In the genomic region with DNA sequence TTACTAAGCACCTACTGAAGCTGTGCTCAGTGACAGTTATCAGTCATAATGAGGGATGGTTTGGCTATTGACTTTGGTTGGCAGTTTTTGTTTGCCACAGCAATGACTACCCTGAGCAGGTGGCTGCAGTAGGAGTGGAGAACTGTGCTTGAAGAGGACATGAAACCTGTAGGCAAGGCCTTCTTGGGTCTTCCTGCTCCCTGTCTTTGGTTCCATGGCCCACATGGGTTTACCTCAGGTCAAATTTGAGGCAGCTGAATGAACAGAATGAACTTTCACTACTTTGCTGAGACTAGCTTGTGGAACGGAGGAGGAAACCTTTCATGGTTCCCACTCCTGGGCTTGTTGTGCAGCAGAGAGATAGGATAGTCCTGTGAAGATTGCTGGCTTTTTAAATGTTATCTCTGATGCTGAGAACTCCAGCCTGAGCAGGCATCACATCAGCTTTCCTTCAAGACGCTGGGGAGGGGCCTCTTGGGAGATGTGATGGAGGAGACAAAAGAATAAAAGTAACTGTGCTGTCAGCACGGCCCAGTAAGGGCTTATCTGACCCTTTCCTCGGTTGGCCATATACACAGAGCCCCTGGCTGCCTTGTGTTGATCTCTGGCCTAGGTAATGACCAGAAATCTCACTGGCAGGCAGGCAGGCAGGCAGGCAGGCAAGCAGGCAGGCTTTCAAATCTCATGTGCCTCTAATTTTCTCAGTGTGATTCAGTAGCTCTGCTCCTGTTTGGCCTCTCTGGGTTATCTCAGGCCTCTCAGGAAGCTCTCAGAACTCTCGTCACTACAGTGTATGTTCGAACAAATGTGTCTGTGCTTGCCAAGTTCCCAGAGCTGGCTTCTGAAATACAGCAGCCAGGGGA, we compare ENCODE assay signal across 10 cellular contexts. TPM values are rescaled to one million over a fixed set of nuclear protein-coding genes. Genes with fewer than 3 reads are reported as not detected.
DNase-seq lines count a peak whose midpoint lies in the region; ATAC-seq, FAIRE-seq and TF ChIP-seq lines count a peak whose summit lies in the region.
"Had no signal": no experiment of that assay in that cellular context is flagged by ENCODE, and none has a peak within 500 bp of the region (broad histone marks: within the 10 kb centered on the region; RNA-seq: fewer than 3 reads in every experiment).

No MANE protein-coding gene starts in this region.

- FAIRE-seq in bronchial epithelial cell (lab: Jason Lieb, UNC) = no peak
- FAIRE-seq: A549 had no signal

- H3K4me3 ChIP-seq in bronchial epithelial cell (ENCODE audit: low read depth, low read length) = no peak overlapping the region
- H3K4me3 ChIP-seq: A549, SK-N-MC had no signal

- H3K27me3 ChIP-seq in bronchial epithelial cell (ENCODE audit: control insufficient read depth, insufficient read depth, low read length) = no peaks in the 10 kb centered on the region

- H3K4me3 Mint-ChIP-seq in natural killer cell treated with Interleukin-12 subunit alpha and Interleukin-12 subunit beta and Interleukin-15 and Interleukin-18, amount 100 ng/mL, for 72 hours = peak overlapping the region; percentile 49

- no peak for TF ChIP-seq CTCF in bronchial epithelial cell (IDR thresholded peaks at IDR 0.05; ENCODE audit: insufficient read depth, low read length, severe bottlenecking)

- H3K36me3 ChIP-seq in bronchial epithelial cell (ENCODE audit: control insufficient read depth, insufficient read depth, low read length) = no peaks in the 10 kb centered on the region

- peak; percentile 6 for DNase-seq in NCI-H748 (lab: John Stamatoyannopoulos, UW; ENCODE audit: unreplicated experiment)
- no peak for DNase-seq in NCI-H748 treated with DMSO at 0.1 percent for 48 hours (lab: John Stamatoyannopoulos, UW)
- DNase-seq in bronchial epithelial cell (ENCODE audit: low read depth) = peak; percentile 69
- no peak for DNase-seq in natural killer cell treated with Interleukin-12 subunit alpha and Interleukin-12 subunit beta and Interleukin-15 and Interleukin-18, amount 100 ng/mL, for 72 hours (ENCODE audit: low spot score)
- DNase-seq in foreskin melanocyte = no peak
- no peak for DNase-seq in NCI-H1092 (lab: John Stamatoyannopoulos, UW)
- DNase-seq in NCI-H1436 (lab: John Stamatoyannopoulos, UW) = no peak

- no peaks in the 10 kb centered on the region for H3K27me3 Mint-ChIP-seq in natural killer cell treated with Interleukin-12 subunit alpha and Interleukin-12 subunit beta and Interleukin-15 and Interleukin-18, amount 100 ng/mL, for 72 hours

- peak overlapping the region; percentile 74 to 83 for H3K27ac Mint-ChIP-seq in natural killer cell treated with Interleukin-12 subunit alpha and Interleukin-12 subunit beta and Interleukin-15 and Interleukin-18, amount 100 ng/mL, for 72 hours

- H3K9me3 Mint-ChIP-seq in natural killer cell treated with Interleukin-12 subunit alpha and Interleukin-12 subunit beta and Interleukin-15 and Interleukin-18, amount 100 ng/mL, for 72 hours = no peaks in the 10 kb centered on the region

- peak; percentile 48 for ATAC-seq in HG03378 (IDR thresholded peaks at IDR 0.05; ENCODE audit: unreplicated experiment)
- ATAC-seq in natural killer cell treated with Interleukin-12 subunit alpha and Interleukin-12 subunit beta and Interleukin-15 and Interleukin-18, amount 100 ng/mL, for 72 hours = no peak
- ATAC-seq: A549 had no signal

- H3K36me3 Mint-ChIP-seq in natural killer cell treated with Interleukin-12 subunit alpha and Interleukin-12 subunit beta and Interleukin-15 and Interleukin-18, amount 100 ng/mL, for 72 hours = no peaks in the 10 kb centered on the region

- H3K4me1 Mint-ChIP-seq in natural killer cell treated with Interleukin-12 subunit alpha and Interleukin-12 subunit beta and Interleukin-15 and Interleukin-18, amount 100 ng/mL, for 72 hours (ENCODE audit: low read depth in 2 of 2) = peaks cover 59 to 64% of the 10 kb centered on the region in 2 donors

RNA-seq across cellular contexts. Expression of a gene that starts 12.0 kb away (rescaled TPM):
- 60.8 and 86.9 TPM in 2 replicates for total RNA-seq in bronchial epithelial cell
- total RNA-seq in natural killer cell treated with Interleukin-12 subunit alpha and Interleukin-12 subunit beta and Interleukin-15 and Interleukin-18, amount 100 ng/mL, for 72 hours = 10 to 100 TPM; 83.9 to 85.9 TPM

RNA-seq across cellular contexts. Expression of a gene that starts 26.7 kb away (rescaled TPM):
- 5.5 and 7.3 TPM in 2 replicates for total RNA-seq in bronchial epithelial cell
- total RNA-seq in natural killer cell treated with Interleukin-12 subunit alpha and Interleukin-12 subunit beta and Interleukin-15 and Interleukin-18, amount 100 ng/mL, for 72 hours = 100 to 1,000 TPM; 154 to 164 TPM

RNA-seq across cellular contexts. Expression of a gene that starts 59.1 kb away (rescaled TPM):
- total RNA-seq in bronchial epithelial cell = 26.3 and 31.9 TPM in 2 replicates
- total RNA-seq in natural killer cell treated with Interleukin-12 subunit alpha and Interleukin-12 subunit beta and Interleukin-15 and Interleukin-18, amount 100 ng/mL, for 72 hours = 10 to 100 TPM; 15.5 to 30.0 TPM

Comparison
In these comparisons a context has a peak if more than half of its experiments do, and no peak if none do; other contexts are left out.
1. DNase-seq: peak in NCI-H748 (single experiment) and bronchial epithelial cell (single experiment); none in NCI-H748 treated with DMSO at 0.1 percent for 48 hours (single experiment), natural killer cell treated with Interleukin-12 subunit alpha and Interleukin-12 subunit beta and Interleukin-15 and Interleukin-18, amount 100 ng/mL, for 72 hours (single experiment), foreskin melanocyte (single experiment), NCI-H1092 (single experiment) and NCI-H1436 (single experiment).
2. RNA of a gene that starts 26.7 kb away (total RNA-seq): 154 to 164 TPM in natural killer cell treated with Interleukin-12 subunit alpha and Interleukin-12 subunit beta and Interleukin-15 and Interleukin-18, amount 100 ng/mL, for 72 hours; 5.5 to 7.3 TPM in bronchial epithelial cell; every median in the first group is over 10 times any median in the second.